Comparison of ENCODE assay signal across 8 cellular contexts in the genomic region with DNA sequence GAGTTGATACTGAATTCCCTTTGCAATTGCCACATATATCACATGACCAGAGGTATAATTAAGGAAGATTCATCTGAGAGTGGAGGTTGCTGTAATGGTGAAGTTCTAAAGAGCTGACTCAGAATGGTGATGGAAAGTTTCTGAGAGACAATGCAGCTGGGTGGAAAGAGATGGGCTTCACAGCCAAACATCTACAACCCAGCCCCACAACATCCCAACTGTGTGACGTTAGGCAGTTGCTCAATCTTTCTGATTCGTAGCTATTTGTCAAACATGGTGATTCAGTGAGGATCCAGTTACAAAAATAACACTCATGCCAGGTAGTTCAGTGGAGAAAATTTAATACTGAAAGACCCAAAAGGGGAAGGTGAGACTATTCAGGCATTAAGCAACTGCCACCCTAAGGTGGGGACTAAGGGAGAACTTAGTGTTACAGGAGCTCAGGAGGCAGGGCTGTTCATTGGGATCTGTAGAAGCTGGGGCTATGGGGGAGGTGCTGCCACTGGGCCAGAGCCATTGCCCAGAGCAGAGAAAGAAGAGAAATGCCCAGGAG. TPM values are rescaled to one million over a fixed set of nuclear protein-coding genes. Genes with fewer than 3 reads are reported as not detected.
DNase-seq lines count a peak whose midpoint lies in the region; ATAC-seq, FAIRE-seq and TF ChIP-seq lines count a peak whose summit lies in the region.

No MANE protein-coding gene starts in this region.

- no peak for FAIRE-seq in pancreas (lab: Jason Lieb, UNC)

- 22 to 34% methylated on average over 2 of the region's 2 CpGs for WGBS in pancreas, 2 donors

- CTCF ChIA-PET in Calu3 (lab: Charles Lee) = interaction anchor here (0.7 to 1.0 kb wide), 3 partner anchors 49 to 166 kb away, joined by 3 to 4 read pairs (median 3); no protein-coding TSS in a partner anchor

- DNase-seq in Calu3 = peak; percentile 49
- DNase-seq in HPDE6-E6E7 (ENCODE audit: extremely low spot score) = peak; percentile 84
- peak; percentile 32 for DNase-seq in brain pericyte (ENCODE audit: low read depth, low spot score)
- peak in 1 of 6 donors; percentile 37 for DNase-seq in pancreas
- no peak for DNase-seq in DMS79 (lab: John Stamatoyannopoulos, UW)
- no peak for DNase-seq in NCI-H345 treated with DMSO at 0.1 percent for 48 hours (lab: John Stamatoyannopoulos, UW; ENCODE audit: unreplicated experiment)
- DNase-seq in T-helper 17 cell = no peak

- H3K27me3 ChIP-seq in pancreas = no peaks in the 10 kb centered on the region

- H3K9me3 Mint-ChIP-seq in Calu3 (ENCODE audit: low read depth, unreplicated experiment) = no peaks in the 10 kb centered on the region

- peak; percentile 72 to 88 (median 86) for ATAC-seq in pancreas
- no peak for ATAC-seq in HG02763 (IDR thresholded peaks at IDR 0.05; ENCODE audit: unreplicated experiment)
- no peak for ATAC-seq in T-helper 17 cell

- H3K9me3 ChIP-seq in pancreas (no peaks in the 10 kb centered on the region), T-helper 17 cell (ENCODE audit: control insufficient read depth, low read length, poor library complexity, severe bottlenecking) (no peaks in the 10 kb centered on the region)

- H3K4me3 ChIP-seq in pancreas = no peak overlapping the region

- no peak for TF ChIP-seq CTCF in Calu3 (IDR thresholded peaks at IDR 0.05; ENCODE audit: unreplicated experiment)
- no peak for TF ChIP-seq CTCF in pancreas (IDR thresholded peaks at IDR 0.05)

- H3K27me3 Mint-ChIP-seq in Calu3 (ENCODE audit: unreplicated experiment) (no peaks in the 10 kb centered on the region), T-helper 17 cell (no peaks in the 10 kb centered on the region)

- peak overlapping the region in 1 of 4 donors; percentile 75 for H3K27ac ChIP-seq in pancreas

- H3K36me3 ChIP-seq in pancreas = no peaks in the 10 kb centered on the region

- peak overlapping the region; percentile 89 for H3K27ac Mint-ChIP-seq in Calu3 (ENCODE audit: unreplicated experiment)
- no peak overlapping the region for H3K27ac Mint-ChIP-seq in T-helper 17 cell

- H3K4me3 Mint-ChIP-seq in Calu3 (ENCODE audit: low read depth, unreplicated experiment) (peak overlapping the region; percentile 44), T-helper 17 cell (no peak overlapping the region)

- BruUV-seq in Calu3 (replicated peaks; lab: Mats Ljungman, UMichigan) = no TSS peak

- H3K36me3 Mint-ChIP-seq in Calu3 (ENCODE audit: insufficient read depth, unreplicated experiment) (peaks cover 6% of the 10 kb centered on the region), T-helper 17 cell (ENCODE audit: low read depth) (peaks cover 14% of the 10 kb centered on the region)

- H3K4me1 ChIP-seq in pancreas = peaks cover 0 to 11% (median 0%) of the 10 kb centered on the region in 3 donors

- H3K4me1 Mint-ChIP-seq in Calu3 (ENCODE audit: low read depth, unreplicated experiment) = peaks cover 40% of the 10 kb centered on the region
- peaks cover 7% of the 10 kb centered on the region for H3K4me1 Mint-ChIP-seq in T-helper 17 cell

- intact Hi-C loops in Calu3 (cut with micrococcal nuclease; ENCODE audit: unreplicated experiment) = no loop called here
- intact Hi-C loops in pancreas (cut with DNase I) = loop anchor here in 2 of 3 donors (5.0 to 10.0 kb wide), 3 partner anchors 164 to 307 kb away; no protein-coding TSS in a partner anchor

RNA-seq across cellular contexts. Expression of a gene that starts 6.9 kb away (rescaled TPM):
- total RNA-seq in Calu3 (2022) (37.7 and 40.2 TPM in 2 replicates), pancreas (10 to 100 TPM; 35.8 to 62.0 (median 40.9) TPM), T-helper 17 cell (100 to 1,000 TPM; 105 to 121 TPM)
- polyA plus RNA-seq in pancreas = 10 to 100 TPM; 11.8 to 13.0 TPM

RNA-seq across cellular contexts. Expression of a gene that starts 35.7 kb away (rescaled TPM):
- total RNA-seq in Calu3 (2022) (1.7 and 1.9 TPM in 2 replicates), pancreas (under 1 TPM in 5 of 6 donors, not detected in 1; 0.35 to 0.88 (median 0.64) TPM), T-helper 17 cell (not detected)
- polyA plus RNA-seq in pancreas = under 1 TPM; 0.65 to 0.87 TPM

Comparison
In these comparisons a context has a peak if more than half of its experiments do, and no peak if none do; other contexts are left out.
1. DNase-seq: peak in Calu3 (single experiment), HPDE6-E6E7 (single experiment) and brain pericyte (single experiment); none in DMS79 (single experiment), NCI-H345 treated with DMSO at 0.1 percent for 48 hours (single experiment) and T-helper 17 cell (0 of 3).
2. ATAC-seq: peak in pancreas (4 of 4); none in HG02763 (single experiment) and T-helper 17 cell (single experiment).